ENCODE assay signal across 1 cellular context in genomic region chr18:46113751-46114150, GRCh38.
TF ChIP-seq lines count a peak whose summit lies in the region.

No MANE protein-coding gene starts in this region.

TF ChIP-seq in K562, 482 proteins besides CTCF, POLR2A, EP300 and RAD21:
- no peak for TF ChIP-seq NR4A1 (CRISPR knock-in tag; IDR thresholded peaks at IDR 0.05)
- no peak for TF ChIP-seq NR4A1 (tag; IDR thresholded peaks at IDR 0.05)
- no peak for TF ChIP-seq RREB1 (CRISPR knock-in tag; IDR thresholded peaks at IDR 0.05)
- peak; percentile 32; the same call in 1 of the 2 replicates for TF ChIP-seq SPI1 (IDR thresholded peaks at IDR 0.05; ENCODE audit: borderline replicate concordance, low read depth, low read length)
- no peak for TF ChIP-seq SMARCC2 (IDR thresholded peaks at IDR 0.05; ENCODE audit: low read depth)
